8 cellular contexts compared by ENCODE assay signal in the genomic region with DNA sequence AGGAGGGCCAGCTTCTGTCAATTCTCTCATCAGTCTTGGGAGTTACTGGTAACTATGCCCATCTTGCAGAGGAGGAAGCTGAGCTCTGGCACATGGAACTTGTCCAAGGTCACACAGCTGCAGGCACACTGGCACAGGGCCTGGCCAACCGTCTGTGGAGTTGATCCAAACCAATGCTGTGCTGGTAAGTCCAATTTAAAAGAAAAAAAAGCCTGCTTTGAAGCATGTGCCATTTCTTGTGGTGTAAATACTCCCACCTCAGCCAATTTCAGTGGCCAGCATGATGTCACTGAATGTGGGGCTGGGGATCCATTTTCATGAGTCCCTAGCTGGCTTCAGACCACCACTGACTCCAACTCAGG.
A peak's percentile ranks its signal among the peaks of the same experiment; 100 is the strongest.
DNase-seq lines count a peak whose midpoint lies in the region; ATAC-seq and TF ChIP-seq lines count a peak whose summit lies in the region.

No MANE protein-coding gene starts in this region.

- peak overlapping the region; percentile 68 for H3K4me3 Mint-ChIP-seq in activated CD4-positive, alpha-beta memory T cell treated with anti-CD3 and anti-CD28 coated beads, Interleukin-2, amount 10 ng/mL, durations not matched to agents 7 days and 5 days

- CTCF ChIA-PET in activated CD4-positive, alpha-beta memory T cell treated with anti-CD3 and anti-CD28 coated beads, Interleukin-2, amount 10 ng/mL, durations not matched to agents 7 days and 5 days (lab: Charles Lee), result interaction anchor here (1.1 to 2.8 kb wide), 7 partner anchors 15 to 160 kb away, joined by 3 to 11 read pairs (median 5); partner anchors contain the start of gene CHSY1

- ATAC-seq in GM21619 (IDR thresholded peaks at IDR 0.05; ENCODE audit: unreplicated experiment), result peak; percentile 15
- ATAC-seq in Right ventricle myocardium superior (ENCODE audit: poor library complexity), result peak; percentile 60

- peaks cover 35% of the 10 kb centered on the region for H3K9me3 Mint-ChIP-seq in activated CD4-positive, alpha-beta memory T cell treated with anti-CD3 and anti-CD28 coated beads, Interleukin-2, amount 10 ng/mL, durations not matched to agents 7 days and 5 days

- intact Hi-C loops in Right ventricle myocardium superior (cut with DNase I) (no loop called here), spleen (cut with DNase I; ENCODE audit: low total_unique reads) (no loop called here)

- H3K27ac ChIP-seq in spleen, result peak overlapping the region; percentile 71 to 92 (median 89)

- peaks cover 9 to 40% (median 35%) of the 10 kb centered on the region in 8 donors for H3K9me3 ChIP-seq in spleen

- WGBS in spleen, 5 donors, result 9 to 19% (median 13%) methylated on average over 1 of the region's 1 CpG

- H3K4me1 ChIP-seq in spleen, result peaks cover 3 to 69% (median 43%) of the 10 kb centered on the region in 6 donors

- POLR2A ChIA-PET in activated CD4-positive, alpha-beta memory T cell treated with anti-CD3 and anti-CD28 coated beads, Interleukin-2, amount 10 ng/mL, durations not matched to agents 7 days and 5 days (lab: Charles Lee), result interaction anchor here (0.6 to 2.6 kb wide), 20 partner anchors 9 to 83 kb away, joined by 3 to 19 read pairs (median 4); partner anchors contain the start of gene CHSY1

- no peak for DNase-seq in activated CD4-positive, alpha-beta memory T cell treated with anti-CD3 and anti-CD28 coated beads, Interleukin-2, amount 10 ng/mL, durations not matched to agents 7 days and 5 days
- DNase-seq in Right ventricle myocardium superior (peak; percentile 82), spleen (peak; percentile 87), kidney tubule cell (ENCODE audit: low spot score) (no peak), iPS-NIHi7 (ENCODE audit: extremely low spot score) (no peak), inferior parietal cortex (ENCODE audit: extremely low spot score) (no peak), NCI-H2107 (lab: John Stamatoyannopoulos, UW) (no peak)

- peaks cover 0 to 2% (median 0%) of the 10 kb centered on the region in 6 donors for H3K36me3 ChIP-seq in spleen

- peaks cover 45% of the 10 kb centered on the region for H3K36me3 Mint-ChIP-seq in activated CD4-positive, alpha-beta memory T cell treated with anti-CD3 and anti-CD28 coated beads, Interleukin-2, amount 10 ng/mL, durations not matched to agents 7 days and 5 days (ENCODE audit: low read depth)

- H3K4me1 Mint-ChIP-seq in activated CD4-positive, alpha-beta memory T cell treated with anti-CD3 and anti-CD28 coated beads, Interleukin-2, amount 10 ng/mL, durations not matched to agents 7 days and 5 days, result peaks cover 48% of the 10 kb centered on the region

- H3K27me3 ChIP-seq in spleen (replicated peaks in 1 of 7), result no peaks in the 10 kb centered on the region

- no peaks in the 10 kb centered on the region for H3K27me3 Mint-ChIP-seq in activated CD4-positive, alpha-beta memory T cell treated with anti-CD3 and anti-CD28 coated beads, Interleukin-2, amount 10 ng/mL, durations not matched to agents 7 days and 5 days

- H3K4me3 ChIP-seq in spleen, result peak overlapping the region in 4 of 8 donors; percentile 1 to 50 (median 13)

- H3K27ac Mint-ChIP-seq in activated CD4-positive, alpha-beta memory T cell treated with anti-CD3 and anti-CD28 coated beads, Interleukin-2, amount 10 ng/mL, durations not matched to agents 7 days and 5 days, result peak overlapping the region; percentile 94

- TF ChIP-seq POLR2A in spleen (IDR thresholded peaks at IDR 0.05), result no peak

- no peak for TF ChIP-seq CTCF in spleen (IDR thresholded peaks at IDR 0.05 in 8 of 11, conservative IDR thresholded peaks at IDR 0.05 in 3 of 11)

Comparison
In these comparisons a context has a peak if more than half of its experiments do, and no peak if none do; other contexts are left out.
1. DNase-seq: peak in Right ventricle myocardium superior (single experiment) and spleen (single experiment); none in activated CD4-positive, alpha-beta memory T cell treated with anti-CD3 and anti-CD28 coated beads, Interleukin-2, amount 10 ng/mL, durations not matched to agents 7 days and 5 days (single experiment), kidney tubule cell (single experiment), iPS-NIHi7 (single experiment), inferior parietal cortex (single experiment) and NCI-H2107 (single experiment).